Comparison of ENCODE assay signal across 1 cellular context in the genomic region with DNA sequence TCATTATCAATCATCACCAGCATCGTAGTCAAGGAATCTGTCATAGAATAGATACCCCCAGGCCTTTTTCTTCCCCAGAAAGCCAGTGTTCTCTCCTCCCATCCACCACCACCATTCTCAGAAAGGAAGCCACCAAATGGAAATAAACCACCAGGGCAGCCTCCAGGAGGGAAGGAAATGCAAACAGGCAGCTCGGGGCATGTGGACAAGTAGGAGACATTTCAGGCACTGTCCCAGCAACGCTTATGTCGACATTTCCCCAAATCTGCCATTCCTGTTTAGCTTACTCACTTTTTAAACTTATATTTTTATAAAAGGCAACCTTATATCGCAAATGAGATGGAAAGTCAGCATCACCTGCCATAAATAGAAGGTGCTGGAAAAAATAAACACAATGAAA.
TF ChIP-seq lines count a peak whose summit lies in the region.

No MANE protein-coding gene starts in this region.

TF ChIP-seq in WTC11, 78 proteins besides CTCF, POLR2A, EP300 and RAD21:
- TF ChIP-seq, protein P1, sequence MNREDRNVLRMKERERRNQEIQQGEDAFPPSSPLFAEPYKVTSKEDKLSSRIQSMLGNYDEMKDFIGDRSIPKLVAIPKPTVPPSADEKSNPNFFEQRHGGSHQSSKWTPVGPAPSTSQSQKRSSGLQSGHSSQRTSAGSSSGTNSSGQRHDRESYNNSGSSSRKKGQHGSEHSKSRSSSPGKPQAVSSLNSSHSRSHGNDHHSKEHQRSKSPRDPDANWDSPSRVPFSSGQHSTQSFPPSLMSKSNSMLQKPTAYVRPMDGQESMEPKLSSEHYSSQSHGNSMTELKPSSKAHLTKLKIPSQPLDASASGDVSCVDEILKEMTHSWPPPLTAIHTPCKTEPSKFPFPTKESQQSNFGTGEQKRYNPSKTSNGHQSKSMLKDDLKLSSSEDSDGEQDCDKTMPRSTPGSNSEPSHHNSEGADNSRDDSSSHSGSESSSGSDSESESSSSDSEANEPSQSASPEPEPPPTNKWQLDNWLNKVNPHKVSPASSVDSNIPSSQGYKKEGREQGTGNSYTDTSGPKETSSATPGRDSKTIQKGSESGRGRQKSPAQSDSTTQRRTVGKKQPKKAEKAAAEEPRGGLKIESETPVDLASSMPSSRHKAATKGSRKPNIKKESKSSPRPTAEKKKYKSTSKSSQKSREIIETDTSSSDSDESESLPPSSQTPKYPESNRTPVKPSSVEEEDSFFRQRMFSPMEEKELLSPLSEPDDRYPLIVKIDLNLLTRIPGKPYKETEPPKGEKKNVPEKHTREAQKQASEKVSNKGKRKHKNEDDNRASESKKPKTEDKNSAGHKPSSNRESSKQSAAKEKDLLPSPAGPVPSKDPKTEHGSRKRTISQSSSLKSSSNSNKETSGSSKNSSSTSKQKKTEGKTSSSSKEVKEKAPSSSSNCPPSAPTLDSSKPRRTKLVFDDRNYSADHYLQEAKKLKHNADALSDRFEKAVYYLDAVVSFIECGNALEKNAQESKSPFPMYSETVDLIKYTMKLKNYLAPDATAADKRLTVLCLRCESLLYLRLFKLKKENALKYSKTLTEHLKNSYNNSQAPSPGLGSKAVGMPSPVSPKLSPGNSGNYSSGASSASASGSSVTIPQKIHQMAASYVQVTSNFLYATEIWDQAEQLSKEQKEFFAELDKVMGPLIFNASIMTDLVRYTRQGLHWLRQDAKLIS (CRISPR knock-in tag; IDR thresholded peaks at IDR 0.05; ENCODE audit: borderline replicate concordance) = no peak
- TF ChIP-seq, protein P2, sequence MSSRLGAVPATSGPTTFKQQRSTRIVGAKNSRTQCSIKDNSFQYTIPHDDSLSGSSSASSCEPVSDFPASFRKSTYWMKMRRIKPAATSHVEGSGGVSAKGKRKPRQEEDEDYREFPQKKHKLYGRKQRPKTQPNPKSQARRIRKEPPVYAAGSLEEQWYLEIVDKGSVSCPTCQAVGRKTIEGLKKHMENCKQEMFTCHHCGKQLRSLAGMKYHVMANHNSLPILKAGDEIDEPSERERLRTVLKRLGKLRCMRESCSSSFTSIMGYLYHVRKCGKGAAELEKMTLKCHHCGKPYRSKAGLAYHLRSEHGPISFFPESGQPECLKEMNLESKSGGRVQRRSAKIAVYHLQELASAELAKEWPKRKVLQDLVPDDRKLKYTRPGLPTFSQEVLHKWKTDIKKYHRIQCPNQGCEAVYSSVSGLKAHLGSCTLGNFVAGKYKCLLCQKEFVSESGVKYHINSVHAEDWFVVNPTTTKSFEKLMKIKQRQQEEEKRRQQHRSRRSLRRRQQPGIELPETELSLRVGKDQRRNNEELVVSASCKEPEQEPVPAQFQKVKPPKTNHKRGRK (CRISPR knock-in tag; IDR thresholded peaks at IDR 0.05; ENCODE audit: borderline replicate concordance) = no peak
- TF ChIP-seq, protein P3, sequence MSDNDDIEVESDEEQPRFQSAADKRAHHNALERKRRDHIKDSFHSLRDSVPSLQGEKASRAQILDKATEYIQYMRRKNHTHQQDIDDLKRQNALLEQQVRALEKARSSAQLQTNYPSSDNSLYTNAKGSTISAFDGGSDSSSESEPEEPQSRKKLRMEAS (CRISPR knock-in tag; IDR thresholded peaks at IDR 0.05) = no peak
- TF ChIP-seq ZNF396 (CRISPR knock-in tag; IDR thresholded peaks at IDR 0.05; ENCODE audit: borderline replicate concordance) = no peak
- TF ChIP-seq, protein P4, sequence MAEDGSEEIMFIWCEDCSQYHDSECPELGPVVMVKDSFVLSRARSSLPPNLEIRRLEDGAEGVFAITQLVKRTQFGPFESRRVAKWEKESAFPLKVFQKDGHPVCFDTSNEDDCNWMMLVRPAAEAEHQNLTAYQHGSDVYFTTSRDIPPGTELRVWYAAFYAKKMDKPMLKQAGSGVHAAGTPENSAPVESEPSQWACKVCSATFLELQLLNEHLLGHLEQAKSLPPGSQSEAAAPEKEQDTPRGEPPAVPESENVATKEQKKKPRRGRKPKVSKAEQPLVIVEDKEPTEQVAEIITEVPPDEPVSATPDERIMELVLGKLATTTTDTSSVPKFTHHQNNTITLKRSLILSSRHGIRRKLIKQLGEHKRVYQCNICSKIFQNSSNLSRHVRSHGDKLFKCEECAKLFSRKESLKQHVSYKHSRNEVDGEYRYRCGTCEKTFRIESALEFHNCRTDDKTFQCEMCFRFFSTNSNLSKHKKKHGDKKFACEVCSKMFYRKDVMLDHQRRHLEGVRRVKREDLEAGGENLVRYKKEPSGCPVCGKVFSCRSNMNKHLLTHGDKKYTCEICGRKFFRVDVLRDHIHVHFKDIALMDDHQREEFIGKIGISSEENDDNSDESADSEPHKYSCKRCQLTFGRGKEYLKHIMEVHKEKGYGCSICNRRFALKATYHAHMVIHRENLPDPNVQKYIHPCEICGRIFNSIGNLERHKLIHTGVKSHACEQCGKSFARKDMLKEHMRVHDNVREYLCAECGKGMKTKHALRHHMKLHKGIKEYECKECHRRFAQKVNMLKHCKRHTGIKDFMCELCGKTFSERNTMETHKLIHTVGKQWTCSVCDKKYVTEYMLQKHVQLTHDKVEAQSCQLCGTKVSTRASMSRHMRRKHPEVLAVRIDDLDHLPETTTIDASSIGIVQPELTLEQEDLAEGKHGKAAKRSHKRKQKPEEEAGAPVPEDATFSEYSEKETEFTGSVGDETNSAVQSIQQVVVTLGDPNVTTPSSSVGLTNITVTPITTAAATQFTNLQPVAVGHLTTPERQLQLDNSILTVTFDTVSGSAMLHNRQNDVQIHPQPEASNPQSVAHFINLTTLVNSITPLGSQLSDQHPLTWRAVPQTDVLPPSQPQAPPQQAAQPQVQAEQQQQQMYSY (CRISPR knock-in tag; IDR thresholded peaks at IDR 0.05) = no peak
- TF ChIP-seq, protein P5, sequence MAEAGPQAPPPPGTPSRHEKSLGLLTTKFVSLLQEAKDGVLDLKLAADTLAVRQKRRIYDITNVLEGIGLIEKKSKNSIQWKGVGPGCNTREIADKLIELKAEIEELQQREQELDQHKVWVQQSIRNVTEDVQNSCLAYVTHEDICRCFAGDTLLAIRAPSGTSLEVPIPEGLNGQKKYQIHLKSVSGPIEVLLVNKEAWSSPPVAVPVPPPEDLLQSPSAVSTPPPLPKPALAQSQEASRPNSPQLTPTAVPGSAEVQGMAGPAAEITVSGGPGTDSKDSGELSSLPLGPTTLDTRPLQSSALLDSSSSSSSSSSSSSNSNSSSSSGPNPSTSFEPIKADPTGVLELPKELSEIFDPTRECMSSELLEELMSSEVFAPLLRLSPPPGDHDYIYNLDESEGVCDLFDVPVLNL (CRISPR knock-in tag; IDR thresholded peaks at IDR 0.05; ENCODE audit: borderline replicate concordance, low read depth) = no peak
- TF ChIP-seq, protein P6, sequence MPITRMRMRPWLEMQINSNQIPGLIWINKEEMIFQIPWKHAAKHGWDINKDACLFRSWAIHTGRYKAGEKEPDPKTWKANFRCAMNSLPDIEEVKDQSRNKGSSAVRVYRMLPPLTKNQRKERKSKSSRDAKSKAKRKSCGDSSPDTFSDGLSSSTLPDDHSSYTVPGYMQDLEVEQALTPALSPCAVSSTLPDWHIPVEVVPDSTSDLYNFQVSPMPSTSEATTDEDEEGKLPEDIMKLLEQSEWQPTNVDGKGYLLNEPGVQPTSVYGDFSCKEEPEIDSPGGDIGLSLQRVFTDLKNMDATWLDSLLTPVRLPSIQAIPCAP (CRISPR knock-in tag; IDR thresholded peaks at IDR 0.05) = no peak
- TF ChIP-seq JAZF1 (CRISPR knock-in tag; IDR thresholded peaks at IDR 0.05) = no peak
- TF ChIP-seq SMAD4 (CRISPR knock-in tag; IDR thresholded peaks at IDR 0.05) = no peak
- TF ChIP-seq, protein P7, sequence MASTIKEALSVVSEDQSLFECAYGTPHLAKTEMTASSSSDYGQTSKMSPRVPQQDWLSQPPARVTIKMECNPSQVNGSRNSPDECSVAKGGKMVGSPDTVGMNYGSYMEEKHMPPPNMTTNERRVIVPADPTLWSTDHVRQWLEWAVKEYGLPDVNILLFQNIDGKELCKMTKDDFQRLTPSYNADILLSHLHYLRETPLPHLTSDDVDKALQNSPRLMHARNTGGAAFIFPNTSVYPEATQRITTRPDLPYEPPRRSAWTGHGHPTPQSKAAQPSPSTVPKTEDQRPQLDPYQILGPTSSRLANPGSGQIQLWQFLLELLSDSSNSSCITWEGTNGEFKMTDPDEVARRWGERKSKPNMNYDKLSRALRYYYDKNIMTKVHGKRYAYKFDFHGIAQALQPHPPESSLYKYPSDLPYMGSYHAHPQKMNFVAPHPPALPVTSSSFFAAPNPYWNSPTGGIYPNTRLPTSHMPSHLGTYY (CRISPR knock-in tag; IDR thresholded peaks at IDR 0.05) = no peak
- TF ChIP-seq, protein P8, sequence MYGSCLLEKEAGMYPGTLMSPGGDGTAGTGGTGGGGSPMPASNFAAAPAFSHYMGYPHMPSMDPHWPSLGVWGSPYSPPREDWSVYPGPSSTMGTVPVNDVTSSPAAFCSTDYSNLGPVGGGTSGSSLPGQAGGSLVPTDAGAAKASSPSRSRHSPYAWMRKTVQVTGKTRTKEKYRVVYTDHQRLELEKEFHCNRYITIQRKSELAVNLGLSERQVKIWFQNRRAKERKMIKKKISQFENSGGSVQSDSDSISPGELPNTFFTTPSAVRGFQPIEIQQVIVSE (CRISPR knock-in tag; IDR thresholded peaks at IDR 0.05; ENCODE audit: borderline replicate concordance) = no peak
- TF ChIP-seq, protein P9, sequence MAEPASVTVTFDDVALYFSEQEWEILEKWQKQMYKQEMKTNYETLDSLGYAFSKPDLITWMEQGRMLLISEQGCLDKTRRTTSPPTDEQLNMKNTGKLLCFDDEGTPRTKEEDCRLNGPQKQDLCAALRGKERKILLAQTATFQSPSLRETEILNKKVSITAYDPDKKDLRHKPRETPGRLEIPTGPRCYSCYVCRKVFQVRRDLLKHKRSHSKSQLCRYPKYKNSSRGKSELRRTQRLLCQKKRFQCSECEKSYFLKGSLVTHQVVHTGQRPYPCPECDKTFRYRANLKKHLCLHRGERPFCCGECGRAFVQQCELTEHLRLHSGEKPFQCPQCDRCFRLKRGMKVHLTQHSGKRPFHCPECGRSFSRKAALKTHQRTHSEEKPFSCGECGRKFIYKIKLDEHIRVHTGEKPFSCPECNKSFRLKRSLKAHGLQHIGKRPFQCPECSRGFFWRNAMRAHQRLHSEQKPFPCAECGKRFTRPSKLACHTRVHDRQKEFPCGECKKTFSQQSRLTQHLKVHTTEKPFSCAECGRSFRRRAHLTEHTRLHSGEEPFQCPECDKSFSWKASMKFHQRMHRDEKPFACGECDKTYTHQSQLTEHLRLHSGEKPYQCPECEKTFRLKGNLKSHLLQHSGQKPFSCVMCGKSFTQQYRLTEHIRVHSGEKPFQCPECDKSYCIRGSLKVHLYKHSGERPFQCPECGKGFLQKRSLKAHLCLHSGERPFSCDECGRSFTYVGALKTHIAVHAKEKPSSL (CRISPR knock-in tag; conservative IDR thresholded peaks at IDR 0.05) = no peak
- TF ChIP-seq, protein P10, sequence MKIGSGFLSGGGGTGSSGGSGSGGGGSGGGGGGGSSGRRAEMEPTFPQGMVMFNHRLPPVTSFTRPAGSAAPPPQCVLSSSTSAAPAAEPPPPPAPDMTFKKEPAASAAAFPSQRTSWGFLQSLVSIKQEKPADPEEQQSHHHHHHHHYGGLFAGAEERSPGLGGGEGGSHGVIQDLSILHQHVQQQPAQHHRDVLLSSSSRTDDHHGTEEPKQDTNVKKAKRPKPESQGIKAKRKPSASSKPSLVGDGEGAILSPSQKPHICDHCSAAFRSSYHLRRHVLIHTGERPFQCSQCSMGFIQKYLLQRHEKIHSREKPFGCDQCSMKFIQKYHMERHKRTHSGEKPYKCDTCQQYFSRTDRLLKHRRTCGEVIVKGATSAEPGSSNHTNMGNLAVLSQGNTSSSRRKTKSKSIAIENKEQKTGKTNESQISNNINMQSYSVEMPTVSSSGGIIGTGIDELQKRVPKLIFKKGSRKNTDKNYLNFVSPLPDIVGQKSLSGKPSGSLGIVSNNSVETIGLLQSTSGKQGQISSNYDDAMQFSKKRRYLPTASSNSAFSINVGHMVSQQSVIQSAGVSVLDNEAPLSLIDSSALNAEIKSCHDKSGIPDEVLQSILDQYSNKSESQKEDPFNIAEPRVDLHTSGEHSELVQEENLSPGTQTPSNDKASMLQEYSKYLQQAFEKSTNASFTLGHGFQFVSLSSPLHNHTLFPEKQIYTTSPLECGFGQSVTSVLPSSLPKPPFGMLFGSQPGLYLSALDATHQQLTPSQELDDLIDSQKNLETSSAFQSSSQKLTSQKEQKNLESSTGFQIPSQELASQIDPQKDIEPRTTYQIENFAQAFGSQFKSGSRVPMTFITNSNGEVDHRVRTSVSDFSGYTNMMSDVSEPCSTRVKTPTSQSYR (CRISPR knock-in tag; IDR thresholded peaks at IDR 0.05) = no peak
- TF ChIP-seq PRRX2 (CRISPR knock-in tag; IDR thresholded peaks at IDR 0.05) = no peak
